21 cellular contexts compared by ENCODE assay signal in genomic region chr17:36542755-36543154, GRCh38. TPM values are rescaled to one million over a fixed set of nuclear protein-coding genes. Genes with fewer than 3 reads are reported as not detected.
DNase-seq lines count a peak whose midpoint lies in the region; ATAC-seq and TF ChIP-seq lines count a peak whose summit lies in the region.
"Had no signal": no experiment of that assay in that cellular context is flagged by ENCODE, and none has a peak within 500 bp of the region (broad histone marks: within the 10 kb centered on the region; RNA-seq: fewer than 3 reads in every experiment).

No MANE protein-coding gene starts in this region.

- H3K79me2 ChIP-seq in DOHH2 (ENCODE audit: control insufficient read depth, low read length), result peaks cover 58% of the 10 kb centered on the region
- H3K79me2 ChIP-seq in parathyroid adenoma, result peaks cover 31% of the 10 kb centered on the region

- 87 to 96% methylated on average over 15 of the region's 15 CpGs for WGBS in body of pancreas, 2 donors

- TF ChIP-seq POLR2A in body of pancreas (IDR thresholded peaks at IDR 0.05), result no peak

- H3K4me3 ChIP-seq in DOHH2 (ENCODE audit: low read length) (no peak overlapping the region), parathyroid adenoma (ENCODE audit: low read depth, low read length) (no peak overlapping the region), body of pancreas (no peak overlapping the region)

- CTCF ChIA-PET in activated naive CD4-positive, alpha-beta T cell treated with anti-CD3 and anti-CD28 coated beads for 36 hours (lab: Charles Lee), result no interaction called here

- H3K36me3 ChIP-seq in DOHH2 (ENCODE audit: control insufficient read depth, low read length), result peaks cover 43% of the 10 kb centered on the region
- H3K36me3 ChIP-seq in parathyroid adenoma (ENCODE audit: control insufficient read depth, insufficient read depth, low read length), result no peaks in the 10 kb centered on the region
- H3K36me3 ChIP-seq in body of pancreas (replicated peaks in 1 of 2; ENCODE audit: insufficient read depth in 1 of 2, low read depth in 2 of 2), result no peaks in the 10 kb centered on the region

- ATAC-seq in T-helper 17 cell (no peak), body of pancreas (no peak), GM19452 (IDR thresholded peaks at IDR 0.05; ENCODE audit: unreplicated experiment) (no peak)
- ATAC-seq: sciatic nerve, upper lobe of right lung had no signal

- H3F3A ChIP-seq in DOHH2 (ENCODE audit: control insufficient read depth, insufficient read depth), result peaks cover 36% of the 10 kb centered on the region

- H3K36me3 Mint-ChIP-seq in activated naive CD4-positive, alpha-beta T cell treated with anti-CD3 and anti-CD28 coated beads for 36 hours (ENCODE audit: low read depth), result peaks cover 19% of the 10 kb centered on the region
- H3K36me3 Mint-ChIP-seq in T-helper 17 cell (ENCODE audit: low read depth), result no peaks in the 10 kb centered on the region

- peak overlapping the region; percentile 86 for H3K4me3 Mint-ChIP-seq in activated naive CD4-positive, alpha-beta T cell treated with anti-CD3 and anti-CD28 coated beads for 36 hours
- no peak overlapping the region for H3K4me3 Mint-ChIP-seq in T-helper 17 cell
- H3K4me3 Mint-ChIP-seq: memory B cell had no signal

- H3K27me3 Mint-ChIP-seq in activated naive CD4-positive, alpha-beta T cell treated with anti-CD3 and anti-CD28 coated beads for 36 hours (ENCODE audit: low read depth), result no peaks in the 10 kb centered on the region
- H3K27me3 Mint-ChIP-seq in T-helper 17 cell, result no peaks in the 10 kb centered on the region
- H3K27me3 Mint-ChIP-seq: activated CD4-positive, alpha-beta memory T cell treated with anti-CD3 and anti-CD28 coated beads, Interleukin-2, amount 10 ng/mL, durations not matched to agents 7 days and 5 days; memory B cell had no signal

- H3K9me2 ChIP-seq in DOHH2 (replicated peaks; ENCODE audit: control insufficient read depth, low read length), result no peaks in the 10 kb centered on the region

- peak overlapping the region; percentile 81; the same call in 1 of the 2 replicates for H3K4me2 ChIP-seq in DOHH2 (ENCODE audit: low read length)
- H3K4me2 ChIP-seq in parathyroid adenoma (ENCODE audit: low read length), result no peak overlapping the region

- TF ChIP-seq CTCF in DOHH2 (IDR thresholded peaks at IDR 0.05; ENCODE audit: low read depth, low read length, poor library complexity, severe bottlenecking) (no peak), parathyroid adenoma (IDR thresholded peaks at IDR 0.05) (no peak), body of pancreas (IDR thresholded peaks at IDR 0.05) (no peak)

- no peak for DNase-seq in activated naive CD4-positive, alpha-beta T cell treated with anti-CD3 and anti-CD28 coated beads for 36 hours
- DNase-seq in activated naive CD4-positive, alpha-beta T cell (lab: John Stamatoyannopoulos, UW), result no peak
- DNase-seq in T-helper 17 cell (no peak), body of pancreas (no peak)
- DNase-seq: activated CD4-positive, alpha-beta memory T cell treated with anti-CD3 and anti-CD28 coated beads, Interleukin-2, amount 10 ng/mL, durations not matched to agents 7 days and 5 days; adrenal gland; cortex of kidney; DMS 273 treated with DMSO at 0.1 percent for 48 hours; IMR-90; NCI-H1436; NCI-H510A treated with DMSO at 0.1 percent for 48 hours; NK-92 treated with Interleukin-12 subunit alpha and Interleukin-12 subunit beta, amount 100 ng/mL, for 24 hours; stimulated activated CD8-positive, alpha-beta memory T cell treated with anti-CD3 and anti-CD28 coated beads, Interleukin-4, amount 100 ng/mL, for 48 hours; upper lobe of right lung; WERI-Rb-1 had no signal

- H2AFZ ChIP-seq in parathyroid adenoma, result no peak overlapping the region

- H3K9me3 ChIP-seq in DOHH2 (ENCODE audit: control insufficient read depth, insufficient read depth, low read length), result no peaks in the 10 kb centered on the region
- no peaks in the 10 kb centered on the region for H3K9me3 ChIP-seq in T-helper 17 cell (ENCODE audit: control insufficient read depth, low read length, poor library complexity, severe bottlenecking)
- no peaks in the 10 kb centered on the region for H3K9me3 ChIP-seq in parathyroid adenoma (ENCODE audit: control insufficient read depth, low read length)
- H3K9me3 ChIP-seq in body of pancreas, result no peaks in the 10 kb centered on the region
- H3K9me3 ChIP-seq: adrenal gland, upper lobe of right lung had no signal

- H3K27me3 ChIP-seq in DOHH2 (ENCODE audit: control insufficient read depth, low read length) (no peaks in the 10 kb centered on the region), parathyroid adenoma (ENCODE audit: control insufficient read depth, insufficient read depth, low read length) (no peaks in the 10 kb centered on the region), body of pancreas (no peaks in the 10 kb centered on the region)
- H3K27me3 ChIP-seq: adrenal gland, upper lobe of right lung had no signal

- H3K27ac ChIP-seq in DOHH2 (ENCODE audit: low read depth, low read length), result no peak overlapping the region
- peak overlapping the region; percentile 100 for H3K27ac ChIP-seq in parathyroid adenoma
- no peak overlapping the region for H3K27ac ChIP-seq in body of pancreas
- H3K27ac ChIP-seq: WERI-Rb-1 had no signal

- H3K4me1 ChIP-seq in DOHH2 (ENCODE audit: control insufficient read depth, low read length) (peaks cover 18% of the 10 kb centered on the region), parathyroid adenoma (peaks cover 21% of the 10 kb centered on the region), body of pancreas (peaks cover 29% of the 10 kb centered on the region)

- H3K27ac Mint-ChIP-seq in activated naive CD4-positive, alpha-beta T cell treated with anti-CD3 and anti-CD28 coated beads for 36 hours, result no peak overlapping the region
- H3K27ac Mint-ChIP-seq in T-helper 17 cell, result peak overlapping the region; percentile 99
- H3K27ac Mint-ChIP-seq: activated CD4-positive, alpha-beta memory T cell treated with anti-CD3 and anti-CD28 coated beads, Interleukin-2, amount 10 ng/mL, durations not matched to agents 7 days and 5 days; memory B cell; T-helper 1 cell treated with Interleukin-12 subunit alpha and Interleukin-12 subunit beta and Interleukin-4 antibody, amounts not matched to agents 30 μg/mL and 1 μg/mL, for 36 hours had no signal

- no peak overlapping the region for H3K9ac ChIP-seq in parathyroid adenoma

- intact Hi-C loops in activated naive CD4-positive, alpha-beta T cell treated with anti-CD3 and anti-CD28 coated beads for 36 hours (cut with micrococcal nuclease), result loop anchor here (10.0 kb wide), 1 partner anchor 402 kb away; the partner anchor contains the start of gene AATF
- intact Hi-C loops in body of pancreas (cut with DNase I), result loop anchor here (10.0 kb wide), 1 partner anchor 52 kb away; the partner anchor contains the start of gene DHRS11

- peaks cover 14% of the 10 kb centered on the region; the same call in 1 of the 2 replicates for H4K20me1 ChIP-seq in DOHH2 (ENCODE audit: control insufficient read depth, insufficient read depth, low read depth, low read length)

- H3K9me3 Mint-ChIP-seq in activated naive CD4-positive, alpha-beta T cell treated with anti-CD3 and anti-CD28 coated beads for 36 hours, result no peaks in the 10 kb centered on the region
- H3K9me3 Mint-ChIP-seq: activated CD4-positive, alpha-beta memory T cell treated with anti-CD3 and anti-CD28 coated beads, Interleukin-2, amount 10 ng/mL, durations not matched to agents 7 days and 5 days; memory B cell; T-helper 1 cell treated with Interleukin-12 subunit alpha and Interleukin-12 subunit beta and Interleukin-4 antibody, amounts not matched to agents 30 μg/mL and 1 μg/mL, for 36 hours had no signal

- H3K4me1 Mint-ChIP-seq in activated naive CD4-positive, alpha-beta T cell treated with anti-CD3 and anti-CD28 coated beads for 36 hours (ENCODE audit: low read depth), result peaks cover 27% of the 10 kb centered on the region
- peaks cover 15% of the 10 kb centered on the region for H3K4me1 Mint-ChIP-seq in T-helper 17 cell

RNA-seq across cellular contexts. Expression of gene GGNBP2, which starts 2.0 kb away (rescaled TPM):
- total RNA-seq in activated naive CD4-positive, alpha-beta T cell treated with anti-CD3 and anti-CD28 coated beads for 36 hours, result 10 to 100 TPM; 96.2 to 99.9 TPM
- 100 to 1,000 TPM; 162 to 174 TPM for total RNA-seq in T-helper 17 cell
- 10 to 100 TPM; 36.3 to 43.8 TPM for total RNA-seq in body of pancreas

RNA-seq across cellular contexts. Expression of gene PIGW, which starts 8.0 kb away (rescaled TPM):
- total RNA-seq in activated naive CD4-positive, alpha-beta T cell treated with anti-CD3 and anti-CD28 coated beads for 36 hours, result 10 to 100 TPM; 10.6 to 11.3 TPM
- total RNA-seq in T-helper 17 cell, result 1 to 10 TPM; 3.7 to 7.5 TPM
- 1 to 10 TPM; 2.6 TPM for total RNA-seq in body of pancreas

RNA-seq across cellular contexts. Expression of gene MYO19, which starts 8.1 kb away (rescaled TPM):
- 100 to 1,000 TPM in 1 of 2 experiments, 10 to 100 TPM in 1; 99.6 to 107 TPM for total RNA-seq in activated naive CD4-positive, alpha-beta T cell treated with anti-CD3 and anti-CD28 coated beads for 36 hours
- total RNA-seq in T-helper 17 cell (10 to 100 TPM; 75.9 to 77.1 TPM), body of pancreas (10 to 100 TPM; 37.4 to 78.1 TPM)

RNA-seq across cellular contexts. Expression of gene DHRS11, which starts 48.9 kb away (rescaled TPM):
- 1 to 10 TPM; 8.4 to 9.8 TPM for total RNA-seq in activated naive CD4-positive, alpha-beta T cell treated with anti-CD3 and anti-CD28 coated beads for 36 hours
- 1 to 10 TPM; 2.7 to 3.8 TPM for total RNA-seq in T-helper 17 cell
- total RNA-seq in body of pancreas, result 10 to 100 TPM in 1 of 2 donors, 1 to 10 TPM in 1; 7.0 to 16.5 TPM

RNA-seq across cellular contexts. Expression of gene ZNHIT3, which starts 56.3 kb away (rescaled TPM):
- total RNA-seq in activated naive CD4-positive, alpha-beta T cell treated with anti-CD3 and anti-CD28 coated beads for 36 hours, result 10 to 100 TPM; 39.0 to 43.7 TPM
- 10 to 100 TPM; 43.0 to 44.7 TPM for total RNA-seq in T-helper 17 cell
- 10 to 100 TPM; 21.1 to 32.4 TPM for total RNA-seq in body of pancreas
